Comparison of ENCODE assay signal across 31 cellular contexts in the genomic region with DNA sequence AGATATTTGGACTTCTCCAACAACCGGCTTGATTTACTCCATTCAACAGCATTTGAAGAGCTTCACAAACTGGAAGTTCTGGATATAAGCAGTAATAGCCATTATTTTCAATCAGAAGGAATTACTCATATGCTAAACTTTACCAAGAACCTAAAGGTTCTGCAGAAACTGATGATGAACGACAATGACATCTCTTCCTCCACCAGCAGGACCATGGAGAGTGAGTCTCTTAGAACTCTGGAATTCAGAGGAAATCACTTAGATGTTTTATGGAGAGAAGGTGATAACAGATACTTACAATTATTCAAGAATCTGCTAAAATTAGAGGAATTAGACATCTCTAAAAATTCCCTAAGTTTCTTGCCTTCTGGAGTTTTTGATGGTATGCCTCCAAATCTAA. TPM values are rescaled to one million over a fixed set of nuclear protein-coding genes. Genes with fewer than 3 reads are reported as not detected.
"Had no signal": no experiment of that assay in that cellular context is flagged by ENCODE, and none has a peak within 500 bp of the region (broad histone marks: within the 10 kb centered on the region; RNA-seq: fewer than 3 reads in every experiment).

No MANE protein-coding gene starts in this region.

- H3K27ac ChIP-seq: left ventricle myocardium inferior, ovary, right atrium auricular region, right lobe of liver, stomach, testis, thyroid gland, transverse colon, upper lobe of left lung, vagina had no signal

- ATAC-seq: mucosa of descending colon; naive thymus-derived CD4-positive, alpha-beta T cell; natural killer cell treated with Interleukin-12 subunit alpha and Interleukin-12 subunit beta and Interleukin-15 and Interleukin-18, amount 100 ng/mL, for 72 hours; right lobe of liver; stimulated activated naive B cell treated with anti-CD40 and anti-IgM and Interleukin-4, amounts not matched to agents 10 μg/mL and 1 μg/mL and 100 μg/mL, for 72 hours; stimulated activated naive CD8-positive, alpha-beta T cell treated with anti-CD3 and anti-CD28 coated beads, Interleukin-15, Interleukin-2, amounts not matched to agents 100 U/mL and 50 U/mL, for 24 hours had no signal

- H3K4me3 ChIP-seq: left ventricle myocardium inferior, lung, mucosa of descending colon, ovary, right atrium auricular region, right lobe of liver, smooth muscle cell, stomach, testis, thyroid gland, transverse colon, upper lobe of left lung, vagina had no signal

- H3K9me3 ChIP-seq: left ventricle myocardium inferior, mucosa of descending colon, ovary, right atrium auricular region, right lobe of liver, stomach, testis, thyroid gland, transverse colon, upper lobe of left lung, vagina had no signal

- DNase-seq: hypothalamus; islet precursor cell; left ventricle myocardium inferior; mesendoderm; midbrain; mucosa of descending colon; naive thymus-derived CD4-positive, alpha-beta T cell; ovary; right lobe of liver; stimulated activated CD4-positive, alpha-beta T cell treated with anti-CD3 and anti-CD28 coated beads, Interleukin-1b, Interleukin-23, amount 100 ng/mL, for 48 hours; stimulated activated CD4-positive, alpha-beta T cell treated with anti-CD3 and anti-CD28 coated beads, Interleukin-2, amount 100 ng/mL, for 48 hours; stimulated activated CD4-positive, alpha-beta T cell treated with anti-CD3 and anti-CD28 coated beads, Interleukin-4, amount 100 ng/mL, for 4 hours; stimulated activated CD8-positive, alpha-beta memory T cell treated with anti-CD3 and anti-CD28 coated beads, Interleukin-4, amount 100 ng/mL, for 48 hours; stimulated activated naive B cell treated with anti-CD40 and anti-IgM and Interleukin-4, amounts not matched to agents 10 μg/mL and 1 μg/mL and 100 μg/mL, for 72 hours; stimulated activated naive CD8-positive, alpha-beta T cell treated with anti-CD3 and anti-CD28 coated beads, Interleukin-15, Interleukin-2, amounts not matched to agents 100 U/mL and 50 U/mL, for 24 hours; stomach; testis; thyroid gland; transverse colon; upper lobe of left lung had no signal

- H3K4me1 ChIP-seq: left ventricle myocardium inferior, right atrium auricular region, right lobe of liver, stomach, testis, thyroid gland, transverse colon, upper lobe of left lung, vagina had no signal

- H3K36me3 ChIP-seq: left ventricle myocardium inferior, ovary, right atrium auricular region, right lobe of liver, stomach, thyroid gland, transverse colon, upper lobe of left lung, vagina had no signal

- H3K27me3 ChIP-seq: ovary, right atrium auricular region, right lobe of liver, testis, thyroid gland, transverse colon, upper lobe of left lung, vagina had no signal

- H3K4me2 ChIP-seq: smooth muscle cell had no signal

RNA-seq across cellular contexts. Expression of a gene that starts 19.3 kb away (rescaled TPM):
- total RNA-seq: kidney epithelial cell; myocyte; natural killer cell treated with Interleukin-12 subunit alpha and Interleukin-12 subunit beta and Interleukin-15 and Interleukin-18, amount 100 ng/mL, for 72 hours; progenitor cell of endocrine pancreas; pulmonary artery endothelial cell; renal cortical epithelial cell; smooth muscle cell had no signal
- polyA plus RNA-seq: naive thymus-derived CD4-positive, alpha-beta T cell; neural cell; smooth muscle cell had no signal

RNA-seq across cellular contexts. Expression of a gene that starts 20.3 kb away (rescaled TPM):
- total RNA-seq: kidney epithelial cell, myocyte, pulmonary artery endothelial cell, renal cortical epithelial cell, vagina had no signal
- polyA plus RNA-seq: neural cell, smooth muscle cell had no signal
